1 cellular context compared by ENCODE assay signal in genomic region chr3:9778102-9778501, GRCh38.
TF ChIP-seq lines count a peak whose summit lies in the region.

No MANE protein-coding gene starts in this region.

TF ChIP-seq in K562, 482 proteins besides CTCF, POLR2A, EP300 and RAD21:
- TF ChIP-seq ZNF584 (CRISPR knock-in tag; IDR thresholded peaks at IDR 0.05; ENCODE audit: low read depth) (peak; percentile 65; the same call in 1 of the 2 replicates), ZNF239 (CRISPR knock-in tag; IDR thresholded peaks at IDR 0.05) (no peak), CTCFL (IDR thresholded peaks at IDR 0.05; ENCODE audit: borderline replicate concordance, insufficient read depth, low read depth, low read length, poor library complexity, severe bottlenecking) (no peak), RHOXF2B (CRISPR knock-in tag; conservative IDR thresholded peaks at IDR 0.05) (no peak), ATF3 (IDR thresholded peaks at IDR 0.05) (peak; percentile 88), ATF3 (CRISPR knock-in tag; conservative IDR thresholded peaks at IDR 0.05) (no peak), DLX4 (CRISPR knock-in tag; IDR thresholded peaks at IDR 0.05) (no peak), IFI16 (CRISPR knock-in tag; IDR thresholded peaks at IDR 0.05) (no peak), ZNF354B (CRISPR knock-in tag; IDR thresholded peaks at IDR 0.05) (no peak), STAT5A (IDR thresholded peaks at IDR 0.05; ENCODE audit: borderline replicate concordance, low read length) (no peak), NR2C2 (CRISPR knock-in tag; IDR thresholded peaks at IDR 0.05) (no peak), NR2C2 (tag; IDR thresholded peaks at IDR 0.05) (no peak), FOSL1 (tag; conservative IDR thresholded peaks at IDR 0.05) (peak; percentile 85), ESRRB (CRISPR knock-in tag; IDR thresholded peaks at IDR 0.05; ENCODE audit: borderline replicate concordance) (no peak), ZNF212 (CRISPR knock-in tag; IDR thresholded peaks at IDR 0.05) (no peak), ZNF263 (CRISPR knock-in tag; IDR thresholded peaks at IDR 0.05; ENCODE audit: borderline replicate concordance) (no peak), SRSF9 (IDR thresholded peaks at IDR 0.05; ENCODE audit: borderline replicate concordance, low read depth, low read length) (no peak), JUND (IDR thresholded peaks at IDR 0.05; ENCODE audit: borderline replicate concordance, low read depth, low read length) (peak; percentile 65; the same call in 1 of the 2 replicates), JUND (tag; IDR thresholded peaks at IDR 0.05; ENCODE audit: borderline replicate concordance, low read depth, low read length) (no peak), ZNF398 (CRISPR knock-in tag; IDR thresholded peaks at IDR 0.05) (no peak), USF2 (CRISPR knock-in tag; IDR thresholded peaks at IDR 0.05) (no peak), E2F1 (CRISPR knock-in tag; IDR thresholded peaks at IDR 0.05) (no peak), ZC3H11A (IDR thresholded peaks at IDR 0.05; ENCODE audit: low read depth, low read length) (no peak), SOX6 (IDR thresholded peaks at IDR 0.05) (0 out of 2 replicates have a peak, but pooled peaks have one; percentile 11), HDAC3 (IDR thresholded peaks at IDR 0.05; ENCODE audit: borderline replicate concordance, partially characterized antibody) (no peak), SRSF3 (IDR thresholded peaks at IDR 0.05; ENCODE audit: insufficient read depth, low read length) (no peak), JUN (IDR thresholded peaks at IDR 0.05; ENCODE audit: borderline replicate concordance, low read depth, low read length) (peak; percentile 63; the same call in 1 of the 2 replicates), JUN (CRISPR knock-in tag; IDR thresholded peaks at IDR 0.05; ENCODE audit: borderline replicate concordance) (no peak), CEBPG (CRISPR knock-in tag; IDR thresholded peaks at IDR 0.05) (peak; percentile 92), CEBPG (tag; conservative IDR thresholded peaks at IDR 0.05 in 1 of 2, IDR thresholded peaks at IDR 0.05 in 1 of 2) (peak in 1 of 2 experiments; percentile 90; a peak in 2 of 4 replicates), ZNF175 (CRISPR knock-in tag; IDR thresholded peaks at IDR 0.05; ENCODE audit: low read depth) (peak; percentile 63; the same call in 1 of the 2 replicates), TRIM24 (IDR thresholded peaks at IDR 0.05) (peak in 1 of 2 experiments; percentile 13; a peak in 1 of 4 replicates), NFYB (IDR thresholded peaks at IDR 0.05; ENCODE audit: extremely low read depth, insufficient read length) (no peak), EGR1 (conservative IDR thresholded peaks at IDR 0.05) (peak; percentile 76), FOXO4 (CRISPR knock-in tag; IDR thresholded peaks at IDR 0.05) (no peak), EP400 (IDR thresholded peaks at IDR 0.05) (no peak), SIN3B (IDR thresholded peaks at IDR 0.05; ENCODE audit: low read depth) (no peak), TFAM (CRISPR knock-in tag; conservative IDR thresholded peaks at IDR 0.05) (no peak)
